Comparison of ENCODE assay signal across 27 cellular contexts in the genomic region with DNA sequence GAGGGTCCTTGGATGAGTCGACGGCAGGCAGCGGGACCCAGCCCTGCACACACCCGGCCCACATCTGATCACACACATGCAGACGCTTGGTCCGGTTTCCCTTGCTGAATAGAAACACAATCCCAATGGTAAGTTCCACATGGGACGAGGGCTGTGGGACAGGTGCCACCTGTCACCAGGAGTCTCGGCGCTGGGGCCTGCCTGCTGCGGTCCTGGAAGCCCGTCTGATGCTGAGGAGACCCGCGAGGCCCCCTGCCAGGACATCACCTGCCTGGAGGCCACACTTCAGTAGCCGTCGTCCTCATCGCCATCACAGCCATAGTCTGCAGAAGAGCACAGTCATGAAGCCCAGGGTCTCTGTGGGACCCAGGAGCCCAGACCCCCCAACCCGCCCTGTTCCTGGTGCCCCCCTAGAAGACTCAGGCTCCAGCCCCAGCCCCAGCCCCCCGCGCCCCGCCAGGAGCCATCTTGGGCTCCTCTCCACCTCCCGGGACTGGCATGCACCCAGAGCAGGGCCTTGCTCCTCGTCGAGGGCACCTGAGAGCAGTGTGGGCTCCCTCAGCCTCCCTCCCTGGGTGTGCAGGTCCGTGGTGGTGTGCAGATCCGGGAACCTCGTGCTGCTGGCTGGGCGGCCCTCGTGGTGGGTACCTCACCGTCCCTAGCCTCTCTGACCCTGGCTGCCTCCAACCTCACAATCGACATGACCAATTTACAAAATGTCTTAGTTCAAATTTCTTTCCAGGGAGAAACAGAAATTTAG.
"Had no signal": no experiment of that assay in that cellular context is flagged by ENCODE, and none has a peak within 500 bp of the region (broad histone marks: within the 10 kb centered on the region; RNA-seq: fewer than 3 reads in every experiment).

No MANE protein-coding gene starts in this region.

- H3K9me3 ChIP-seq: ascending aorta, esophagus squamous epithelium, gastroesophageal sphincter had no signal

- FAIRE-seq: colon had no signal

- H3K4me3 ChIP-seq: ascending aorta, esophagus squamous epithelium, gastroesophageal sphincter had no signal

- ATAC-seq: activated CD4-positive, alpha-beta T cell treated with anti-CD3 and anti-CD28 coated beads for 36 hours; activated CD8-positive, alpha-beta T cell treated with anti-CD3 and anti-CD28 coated beads, Interleukin-2, amount 10 ng/mL, durations not matched to agents 7 days and 5 days; activated T-cell treated with anti-CD3 and anti-CD28 coated beads, Interleukin-2, amount 50 U/mL, for 4 hours; activated T-helper 17 cell treated with anti-CD3 and anti-CD28 coated beads, Interleukin-2, amount 50 U/mL, for 72 hours; effector memory CD8-positive, alpha-beta T cell; gastroesophageal sphincter; T-helper 17 cell had no signal

- H3K27ac ChIP-seq: ascending aorta, brain microvascular endothelial cell, esophagus squamous epithelium, gastroesophageal sphincter had no signal

- DNase-seq: activated CD4-positive, alpha-beta memory T cell treated with anti-CD3 and anti-CD28 coated beads for 36 hours; activated CD4-positive, alpha-beta T cell treated with anti-CD3 and anti-CD28 coated beads for 36 hours; activated CD4-positive, alpha-beta T cell treated with anti-CD3 and anti-CD28 coated beads, Interleukin-2, amount 10 ng/mL, durations not matched to agents 24 days and 14 days; activated CD4-positive, CD25-positive, alpha-beta regulatory T cell; activated CD4-positive, CD25-positive, alpha-beta regulatory T cell treated with anti-CD3 and anti-CD28 coated beads, Interleukin-2, amount 50 U/mL, for 72 hours; activated CD8-positive, alpha-beta T cell treated with anti-CD3 and anti-CD28 coated beads, Interleukin-2, amount 10 ng/mL, durations not matched to agents 7 days and 5 days; activated effector memory CD4-positive, alpha-beta T cell treated with Interleukin-2 at 50 U/mL for 16 hours; activated naive CD4-positive, alpha-beta T cell treated with anti-CD3 and anti-CD28 coated beads for 36 hours; activated naive CD8-positive, alpha-beta T cell treated with anti-CD3 and anti-CD28 coated beads, Interleukin-2, amount 10 ng/mL, durations not matched to agents 7 days and 5 days; activated T-cell treated with anti-CD3 and anti-CD28 coated beads, Interleukin-2, amount 50 U/mL, for 4 hours; brain microvascular endothelial cell; caudate nucleus; cortex of kidney; dermis blood vessel endothelial cell; effector CD4-positive, alpha-beta T cell; effector memory CD8-positive, alpha-beta T cell; esophagus squamous epithelium; foreskin melanocyte; head of caudate nucleus; hippocampal formation; T-helper 1 cell; T-helper 17 cell; T1000 had no signal

- H3K27me3 ChIP-seq: ascending aorta, brain microvascular endothelial cell, esophagus squamous epithelium, gastroesophageal sphincter had no signal
